ENCODE assay signal across 34 cellular contexts in the genomic region with DNA sequence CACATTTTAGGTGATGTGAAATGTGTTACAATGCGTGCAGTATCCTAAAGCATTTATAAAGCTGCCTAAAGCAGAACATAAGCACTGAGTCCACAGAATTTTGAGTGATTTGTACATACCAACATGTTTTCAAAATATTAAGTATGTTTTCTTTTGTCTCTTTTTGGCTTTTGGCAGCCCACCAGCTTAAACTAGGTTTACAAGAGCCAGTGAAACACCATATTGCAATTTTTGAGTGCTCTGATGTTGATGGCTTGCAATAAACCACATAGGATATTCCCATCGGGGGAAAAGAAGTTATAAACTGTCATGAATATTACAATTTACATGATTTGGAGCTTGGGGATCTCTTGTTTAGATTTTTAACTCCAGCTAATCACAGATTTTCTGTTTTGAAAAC.
"Had no signal": no experiment of that assay in that cellular context is flagged by ENCODE, and none has a peak within 500 bp of the region (broad histone marks: within the 10 kb centered on the region; RNA-seq: fewer than 3 reads in every experiment).

No MANE protein-coding gene starts in this region.

- H3K27me3 ChIP-seq: esophagus muscularis mucosa, gastroesophageal sphincter, hepatocyte, pancreas, uterus had no signal

- H3K4me2 ChIP-seq: hepatocyte had no signal

- H3K27ac Mint-ChIP-seq: activated CD4-positive, alpha-beta memory T cell treated with anti-CD3 and anti-CD28 coated beads for 36 hours; activated CD4-positive, alpha-beta T cell treated with anti-CD3 and anti-CD28 coated beads, Interleukin-2, amount 10 ng/mL, durations not matched to agents 24 days and 14 days; activated T-helper 17 cell treated with anti-CD3 and anti-CD28 coated beads, Interleukin-2, amount 50 U/mL, for 72 hours; dendritic cell treated with granulocyte-macrophage colony-stimulating factor and Interleukin-4, amounts not matched to agents 40 ng/mL and 50 ng/mL, for 4 days; endodermal cell; mesothelial cell of epicardium; naive thymus-derived CD4-positive, alpha-beta T cell; stimulated activated memory B cell treated with anti-CD40 and anti-IgM and Interleukin-4, amounts not matched to agents 10 μg/mL and 1 μg/mL and 100 μg/mL, for 72 hours; stimulated activated naive CD8-positive, alpha-beta T cell treated with anti-CD3 and anti-CD28 coated beads, Interleukin-15, amount 100 ng/mL, for 72 hours; T-helper 1 cell treated with Interleukin-12 subunit alpha and Interleukin-12 subunit beta and Interleukin-4 antibody, amounts not matched to agents 30 μg/mL and 1 μg/mL, for 36 hours; type B pancreatic cell had no signal

- H3K36me3 ChIP-seq: esophagus muscularis mucosa, gastroesophageal sphincter, pancreas, prostate gland, uterus, WERI-Rb-1 had no signal

- H3K9me3 ChIP-seq: esophagus muscularis mucosa, gastroesophageal sphincter, pancreas, prostate gland, uterus had no signal

- H3K4me1 Mint-ChIP-seq: activated CD4-positive, alpha-beta T cell treated with anti-CD3 and anti-CD28 coated beads, Interleukin-2, amount 10 ng/mL, durations not matched to agents 24 days and 14 days; activated T-helper 17 cell treated with anti-CD3 and anti-CD28 coated beads, Interleukin-2, amount 50 U/mL, for 72 hours; endodermal cell; naive thymus-derived CD4-positive, alpha-beta T cell; stimulated activated memory B cell treated with anti-CD40 and anti-IgM and Interleukin-4, amounts not matched to agents 10 μg/mL and 1 μg/mL and 100 μg/mL, for 72 hours; stimulated activated naive CD8-positive, alpha-beta T cell treated with anti-CD3 and anti-CD28 coated beads, Interleukin-15, amount 100 ng/mL, for 72 hours had no signal

- H3K4me3 ChIP-seq: esophagus muscularis mucosa, gastroesophageal sphincter, hepatocyte, pancreas, prostate gland, uterus had no signal

- H2AFZ ChIP-seq: hepatocyte had no signal

- H3K4me3 Mint-ChIP-seq: activated CD4-positive, alpha-beta memory T cell treated with anti-CD3 and anti-CD28 coated beads for 36 hours; activated CD4-positive, alpha-beta T cell treated with anti-CD3 and anti-CD28 coated beads, Interleukin-2, amount 10 ng/mL, durations not matched to agents 24 days and 14 days; activated T-cell treated with anti-CD3 and anti-CD28 coated beads, Interleukin-2, amount 50 U/mL, for 4 hours; activated T-helper 17 cell treated with anti-CD3 and anti-CD28 coated beads, Interleukin-2, amount 50 U/mL, for 72 hours; dendritic cell treated with granulocyte-macrophage colony-stimulating factor and Interleukin-4, amounts not matched to agents 40 ng/mL and 50 ng/mL, for 4 days; endodermal cell; mesothelial cell of epicardium; naive thymus-derived CD4-positive, alpha-beta T cell; stimulated activated memory B cell treated with anti-CD40 and anti-IgM and Interleukin-4, amounts not matched to agents 10 μg/mL and 1 μg/mL and 100 μg/mL, for 72 hours; stimulated activated naive CD8-positive, alpha-beta T cell treated with anti-CD3 and anti-CD28 coated beads, Interleukin-15, amount 100 ng/mL, for 72 hours; T-helper 1 cell treated with Interleukin-12 subunit alpha and Interleukin-12 subunit beta and Interleukin-4 antibody, amounts not matched to agents 30 μg/mL and 1 μg/mL, for 36 hours; type B pancreatic cell had no signal

- H3K27ac ChIP-seq: esophagus muscularis mucosa, gastroesophageal sphincter, hepatocyte, pancreas, prostate gland, uterus, WERI-Rb-1 had no signal

- DNase-seq: activated CD4-positive, alpha-beta memory T cell treated with anti-CD3 and anti-CD28 coated beads for 36 hours; activated CD4-positive, alpha-beta T cell treated with anti-CD3 and anti-CD28 coated beads, Interleukin-2, amount 10 ng/mL, durations not matched to agents 24 days and 14 days; activated CD4-positive, CD25-positive, alpha-beta regulatory T cell treated with anti-CD3 and anti-CD28 coated beads, Interleukin-2, amount 50 U/mL, for 72 hours; activated gamma-delta T cell treated with Interleukin-2 at 50 U/mL for 16 hours; activated naive CD4-positive, alpha-beta T cell treated with anti-CD3 and anti-CD28 coated beads, Interleukin-2, amount 50 U/mL, for 16 hours; activated T-cell treated with anti-CD3 and anti-CD28 coated beads, Interleukin-2, amount 50 U/mL, for 4 hours; amygdala; caudate nucleus; endodermal cell; islet precursor cell; left cardiac atrium; naive thymus-derived CD4-positive, alpha-beta T cell; pancreas; retina; small intestine; stimulated activated CD4-positive, alpha-beta T cell treated with anti-CD3 and anti-CD28 coated beads, Interleukin-1b, Interleukin-23, amount 100 ng/mL, for 48 hours; stimulated activated CD4-positive, alpha-beta T cell treated with anti-CD3 and anti-CD28 coated beads, Interleukin-4, amount 100 ng/mL, for 4 hours; stimulated activated CD8-positive, alpha-beta memory T cell treated with anti-CD3 and anti-CD28 coated beads, Interleukin-4, amount 100 ng/mL, for 48 hours; stimulated activated naive CD8-positive, alpha-beta T cell treated with anti-CD3 and anti-CD28 coated beads, Interleukin-15, amount 100 ng/mL, for 72 hours; substantia nigra; T1000; uterus; WERI-Rb-1 had no signal

- ATAC-seq: activated T-cell treated with anti-CD3 and anti-CD28 coated beads, Interleukin-2, amount 50 U/mL, for 4 hours; activated T-helper 17 cell treated with anti-CD3 and anti-CD28 coated beads, Interleukin-2, amount 50 U/mL, for 72 hours; gastroesophageal sphincter; left cardiac atrium; naive thymus-derived CD4-positive, alpha-beta T cell; pancreas; sciatic nerve; stimulated activated memory B cell treated with anti-CD40 and anti-IgM and Interleukin-4, amounts not matched to agents 10 μg/mL and 1 μg/mL and 100 μg/mL, for 72 hours; stimulated activated naive CD8-positive, alpha-beta T cell treated with anti-CD3 and anti-CD28 coated beads, Interleukin-15, amount 100 ng/mL, for 72 hours had no signal

- H3K79me2 ChIP-seq: hepatocyte had no signal

- H3K27me3 Mint-ChIP-seq: activated CD4-positive, alpha-beta memory T cell treated with anti-CD3 and anti-CD28 coated beads for 36 hours; activated CD4-positive, alpha-beta T cell treated with anti-CD3 and anti-CD28 coated beads, Interleukin-2, amount 10 ng/mL, durations not matched to agents 24 days and 14 days; activated T-helper 17 cell treated with anti-CD3 and anti-CD28 coated beads, Interleukin-2, amount 50 U/mL, for 72 hours; dendritic cell treated with granulocyte-macrophage colony-stimulating factor and Interleukin-4, amounts not matched to agents 40 ng/mL and 50 ng/mL, for 4 days; naive thymus-derived CD4-positive, alpha-beta T cell; stimulated activated memory B cell treated with anti-CD40 and anti-IgM and Interleukin-4, amounts not matched to agents 10 μg/mL and 1 μg/mL and 100 μg/mL, for 72 hours; stimulated activated naive CD8-positive, alpha-beta T cell treated with anti-CD3 and anti-CD28 coated beads, Interleukin-15, amount 100 ng/mL, for 72 hours had no signal

- H3K4me1 ChIP-seq: esophagus muscularis mucosa, gastroesophageal sphincter, pancreas, prostate gland, uterus had no signal

- H3K9me3 Mint-ChIP-seq: activated CD4-positive, alpha-beta T cell treated with anti-CD3 and anti-CD28 coated beads, Interleukin-2, amount 10 ng/mL, durations not matched to agents 24 days and 14 days; endodermal cell; mesothelial cell of epicardium; stimulated activated naive CD8-positive, alpha-beta T cell treated with anti-CD3 and anti-CD28 coated beads, Interleukin-15, amount 100 ng/mL, for 72 hours; T-helper 1 cell treated with Interleukin-12 subunit alpha and Interleukin-12 subunit beta and Interleukin-4 antibody, amounts not matched to agents 30 μg/mL and 1 μg/mL, for 36 hours; type B pancreatic cell had no signal

- H3K36me3 Mint-ChIP-seq: activated CD4-positive, alpha-beta memory T cell treated with anti-CD3 and anti-CD28 coated beads for 36 hours; mesothelial cell of epicardium; naive thymus-derived CD4-positive, alpha-beta T cell; stimulated activated memory B cell treated with anti-CD40 and anti-IgM and Interleukin-4, amounts not matched to agents 10 μg/mL and 1 μg/mL and 100 μg/mL, for 72 hours; type B pancreatic cell had no signal
